Comparison of ENCODE assay signal across 24 cellular contexts in genomic region chr20:49171928-49172327, GRCh38. TPM values are rescaled to one million over a fixed set of nuclear protein-coding genes. Genes with fewer than 3 reads are reported as not detected.
A peak's percentile ranks its signal among the peaks of the same experiment; 100 is the strongest.
DNase-seq lines count a peak whose midpoint lies in the region; ATAC-seq lines count a peak whose summit lies in the region.
"Had no signal": no experiment of that assay in that cellular context is flagged by ENCODE, and none has a peak within 500 bp of the region (broad histone marks: within the 10 kb centered on the region; RNA-seq: fewer than 3 reads in every experiment).

No MANE protein-coding gene starts in this region.

- in situ Hi-C loops in SK-MEL-5 (cut with HindIII; ENCODE audit: low pct_unique_long_range_greater_than_20kb, low sequenced_read_pairs), result no loop called here

- no peak overlapping the region for H3K27ac ChIP-seq in substantia nigra (ENCODE audit: low read depth, low read length, poor library complexity, severe bottlenecking)
- H3K27ac ChIP-seq: epithelial cell of prostate, heart right ventricle, right lobe of liver, uterus had no signal

- intact Hi-C loops in head of caudate nucleus (cut with DNase I), result no loop called here

- ATAC-seq in GM18520 (IDR thresholded peaks at IDR 0.05; ENCODE audit: unreplicated experiment) (no peak), GM19397 (IDR thresholded peaks at IDR 0.05; ENCODE audit: unreplicated experiment) (no peak)
- ATAC-seq: heart right ventricle; stimulated activated effector memory CD8-positive, alpha-beta T cell treated with anti-CD3 and anti-CD28 coated beads, Interleukin-12 subunit alpha, Interleukin-12 subunit beta, amount 100 ng/mL, for 72 hours had no signal

- DNase-seq in NCI-H2171 treated with DMSO at 0.1 percent for 48 hours (lab: John Stamatoyannopoulos, UW), result peak; percentile 23
- no peak for DNase-seq in NCI-H2171 (lab: John Stamatoyannopoulos, UW)
- peak; percentile 49 for DNase-seq in SK-MEL-5 (ENCODE audit: low read depth, low spot score)
- DNase-seq in head of caudate nucleus, result peak in 38 of 42 donors; percentile 20 to 83 (median 48)
- peak in 28 of 49 donors; percentile 2 to 50 (median 30) for DNase-seq in substantia nigra (lab: John Stamatoyannopoulos, UW)
- no peak for DNase-seq in activated CD8-positive, alpha-beta memory T cell treated with anti-CD3 and anti-CD28 coated beads for 24 hours
- DNase-seq: CD4-positive, alpha-beta memory T cell; H7; NCI-H1048; NCI-H187; NCI-H345; NCI-H82; OCI-M1; right lobe of liver; SK-N-SH; stimulated activated CD4-positive, alpha-beta T cell treated with anti-CD3 and anti-CD28 coated beads, Interleukin-12 subunit alpha, Interleukin-12 subunit beta, amount 100 ng/mL, for 4 hours; stimulated activated CD4-positive, alpha-beta T cell treated with anti-CD3 and anti-CD28 coated beads, Interleukin-4, amount 100 ng/mL, for 24 hours; T-helper 2 cell; uterus had no signal

RNA-seq across cellular contexts. Expression of gene STAU1, which starts 16.2 kb away (rescaled TPM):
- total RNA-seq in SK-MEL-5 (2014; rRNA removed; shearing (Covaris generic)), result 40.5 and 42.4 TPM in 2 replicates
- polyA plus RNA-seq in SK-MEL-5 (2015; cell fraction: cytosol; rRNA removed), result 80.7 and 102 TPM in 2 replicates
- polyA plus RNA-seq in SK-MEL-5 (2015; cell fraction: nucleus; rRNA removed), result 30.6 and 31.6 TPM in 2 replicates

RNA-seq across cellular contexts. Expression of gene DDX27, which starts 47.3 kb away (rescaled TPM):
- 53.7 and 54.8 TPM in 2 replicates for total RNA-seq in SK-MEL-5 (2014; rRNA removed; shearing (Covaris generic))
- 38.8 and 46.3 TPM in 2 replicates for polyA plus RNA-seq in SK-MEL-5 (2015; cell fraction: cytosol; rRNA removed)
- polyA plus RNA-seq in SK-MEL-5 (2015; cell fraction: nucleus; rRNA removed), result 42.0 and 51.8 TPM in 2 replicates

Comparison
In these comparisons a context has a peak if more than half of its experiments do, and no peak if none do; other contexts are left out.
1. DNase-seq: peak in NCI-H2171 treated with DMSO at 0.1 percent for 48 hours (single experiment), SK-MEL-5 (single experiment), head of caudate nucleus (38 of 42) and substantia nigra (28 of 49); none in NCI-H2171 (single experiment) and activated CD8-positive, alpha-beta memory T cell treated with anti-CD3 and anti-CD28 coated beads for 24 hours (single experiment).